In genomic region chr1:5934058-5934884, GRCh38 we compare ENCODE assay signal across 1 cellular context.
A peak's percentile ranks its signal among the peaks of the same experiment; 100 is the strongest.
TF ChIP-seq lines count a peak whose summit lies in the region.

No MANE protein-coding gene starts in this region.

TF ChIP-seq in HepG2, 621 proteins besides CTCF, POLR2A, EP300 and RAD21 (continued from another document and continues in another):
- no peak for TF ChIP-seq ZNF207 (IDR thresholded peaks at IDR 0.05; ENCODE audit: borderline replicate concordance)
- no peak for TF ChIP-seq ZNF75D (CRISPR knock-in tag; IDR thresholded peaks at IDR 0.05; ENCODE audit: borderline replicate concordance)
- no peak for TF ChIP-seq CREBL2 (CRISPR knock-in tag; IDR thresholded peaks at IDR 0.05; ENCODE audit: borderline replicate concordance)
- no peak for TF ChIP-seq ZFP37 (CRISPR knock-in tag; IDR thresholded peaks at IDR 0.05; ENCODE audit: borderline replicate concordance)
- TF ChIP-seq NFKB2 (CRISPR knock-in tag; IDR thresholded peaks at IDR 0.05; ENCODE audit: borderline replicate concordance) = no peak
- TF ChIP-seq ZNF263 (CRISPR knock-in tag; IDR thresholded peaks at IDR 0.05) = peak; percentile 96
- TF ChIP-seq NRL (CRISPR knock-in tag; IDR thresholded peaks at IDR 0.05; ENCODE audit: borderline replicate concordance) = no peak
- no peak for TF ChIP-seq ZNF234 (CRISPR knock-in tag; conservative IDR thresholded peaks at IDR 0.05)
- no peak for TF ChIP-seq FOXK1 (CRISPR knock-in tag; IDR thresholded peaks at IDR 0.05; ENCODE audit: borderline replicate concordance, low read depth)
- no peak for TF ChIP-seq THYN1 (CRISPR knock-in tag; IDR thresholded peaks at IDR 0.05; ENCODE audit: borderline replicate concordance, low read depth)
- TF ChIP-seq ELF4 (CRISPR knock-in tag; IDR thresholded peaks at IDR 0.05; ENCODE audit: borderline replicate concordance) = no peak
- TF ChIP-seq HBP1 (CRISPR knock-in tag; IDR thresholded peaks at IDR 0.05; ENCODE audit: low read depth) = no peak
- 0 out of 2 replicates have a peak, but pooled peaks have one; percentile 25 for TF ChIP-seq KAT8 (CRISPR knock-in tag; IDR thresholded peaks at IDR 0.05)
- no peak for TF ChIP-seq ZBTB37 (CRISPR knock-in tag; IDR thresholded peaks at IDR 0.05)
- TF ChIP-seq ZZZ3 (CRISPR knock-in tag; IDR thresholded peaks at IDR 0.05; ENCODE audit: borderline replicate concordance) = no peak
- no peak for TF ChIP-seq ZNF564 (CRISPR knock-in tag; IDR thresholded peaks at IDR 0.05)
- TF ChIP-seq RARA (CRISPR knock-in tag; IDR thresholded peaks at IDR 0.05) = no peak
- TF ChIP-seq PAXIP1 (CRISPR knock-in tag; conservative IDR thresholded peaks at IDR 0.05) = peak; percentile 73
- 0 out of 2 replicates have a peak, but pooled peaks have one; percentile 19 for TF ChIP-seq ZNF510 (CRISPR knock-in tag; IDR thresholded peaks at IDR 0.05; ENCODE audit: low read depth)
- no peak for TF ChIP-seq ARNT2 (CRISPR knock-in tag; IDR thresholded peaks at IDR 0.05; ENCODE audit: low read depth)
- no peak for TF ChIP-seq ZNF329 (CRISPR knock-in tag; IDR thresholded peaks at IDR 0.05; ENCODE audit: low read depth)
- no peak; the same call in 1 of the 2 replicates for TF ChIP-seq SAP130 (CRISPR knock-in tag; IDR thresholded peaks at IDR 0.05; ENCODE audit: low read depth)
- TF ChIP-seq SMAD9 (CRISPR knock-in tag; IDR thresholded peaks at IDR 0.05) = no peak
- no peak for TF ChIP-seq NKX3-1 (CRISPR knock-in tag; IDR thresholded peaks at IDR 0.05)
- no peak for TF ChIP-seq ZNF484 (CRISPR knock-in tag; IDR thresholded peaks at IDR 0.05; ENCODE audit: borderline replicate concordance, low read depth)
- peak; percentile 14; the same call in 1 of the 2 replicates for TF ChIP-seq MAX (IDR thresholded peaks at IDR 0.05)
- TF ChIP-seq ZUFSP (CRISPR knock-in tag; IDR thresholded peaks at IDR 0.05; ENCODE audit: borderline replicate concordance) = no peak
- no peak for TF ChIP-seq ZSCAN5A (CRISPR knock-in tag; IDR thresholded peaks at IDR 0.05; ENCODE audit: borderline replicate concordance)
- TF ChIP-seq ELF1 (CRISPR knock-in tag; IDR thresholded peaks at IDR 0.05) = 0 out of 2 replicates have a peak, but pooled peaks have one; percentile 5
- TF ChIP-seq ATF7-NPFF (CRISPR knock-in tag; IDR thresholded peaks at IDR 0.05; ENCODE audit: low read depth) = no peak
- TF ChIP-seq ZNF383 (CRISPR knock-in tag; IDR thresholded peaks at IDR 0.05; ENCODE audit: borderline replicate concordance) = no peak
- no peak for TF ChIP-seq ZNF83 (CRISPR knock-in tag; IDR thresholded peaks at IDR 0.05; ENCODE audit: borderline replicate concordance)
- no peak for TF ChIP-seq RXRB (CRISPR knock-in tag; IDR thresholded peaks at IDR 0.05; ENCODE audit: borderline replicate concordance)
- no peak for TF ChIP-seq ZBTB34 (CRISPR knock-in tag; IDR thresholded peaks at IDR 0.05)
- no peak for TF ChIP-seq HOXA7 (CRISPR knock-in tag; IDR thresholded peaks at IDR 0.05)
- no peak; the same call in 1 of the 2 replicates for TF ChIP-seq ZNF142 (CRISPR knock-in tag; IDR thresholded peaks at IDR 0.05)
- TF ChIP-seq ZNF317 (CRISPR knock-in tag; IDR thresholded peaks at IDR 0.05) = no peak
- no peak for TF ChIP-seq SIX1 (CRISPR knock-in tag; IDR thresholded peaks at IDR 0.05; ENCODE audit: borderline replicate concordance)
- no peak for TF ChIP-seq TCF12 (IDR thresholded peaks at IDR 0.05)
- no peak for TF ChIP-seq TCF12 (CRISPR knock-in tag; IDR thresholded peaks at IDR 0.05)
- peak; percentile 3; the same call in 1 of the 2 replicates for TF ChIP-seq DRAP1 (CRISPR knock-in tag; IDR thresholded peaks at IDR 0.05)
- TF ChIP-seq NR3C1 (CRISPR knock-in tag; IDR thresholded peaks at IDR 0.05) = no peak
- peak; percentile 21; the same call in 1 of the 2 replicates for TF ChIP-seq ZSCAN21 (CRISPR knock-in tag; IDR thresholded peaks at IDR 0.05; ENCODE audit: borderline replicate concordance)
- no peak for TF ChIP-seq TERF1 (CRISPR knock-in tag; IDR thresholded peaks at IDR 0.05)
- TF ChIP-seq ZNF292 (CRISPR knock-in tag; IDR thresholded peaks at IDR 0.05; ENCODE audit: borderline replicate concordance, low read depth) = peak; percentile 46; the same call in 1 of the 2 replicates
- 0 out of 2 replicates have a peak, but pooled peaks have one; percentile 53 for TF ChIP-seq ZNF501 (CRISPR knock-in tag; IDR thresholded peaks at IDR 0.05)
- TF ChIP-seq FOSL2 (CRISPR knock-in tag; IDR thresholded peaks at IDR 0.05) = no peak
